In the genomic region with DNA sequence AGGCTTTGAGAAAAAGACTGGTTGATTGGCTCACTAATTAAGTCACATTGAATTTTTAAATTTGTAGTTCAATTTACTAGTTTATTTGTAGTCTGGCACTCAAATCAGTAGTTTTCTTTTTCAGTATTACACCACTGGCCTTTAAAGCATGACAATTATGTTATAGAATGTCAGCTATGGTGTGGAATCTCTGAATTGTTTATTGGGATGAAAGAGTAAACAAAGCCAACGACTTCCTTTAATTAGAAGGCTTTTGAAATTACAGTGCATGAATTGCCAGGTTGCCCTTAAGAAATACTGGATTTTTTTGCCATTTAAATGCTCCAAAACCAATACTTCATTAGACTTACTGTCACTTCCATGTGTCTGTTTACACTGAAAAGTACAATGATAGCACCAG, we compare ENCODE assay signal across 22 cellular contexts.
"Had no signal": no experiment of that assay in that cellular context is flagged by ENCODE, and none has a peak within 500 bp of the region (broad histone marks: within the 10 kb centered on the region; RNA-seq: fewer than 3 reads in every experiment).

No MANE protein-coding gene starts in this region.

- ATAC-seq: lower lobe of right lung; natural killer cell treated with Interleukin-12 subunit alpha and Interleukin-12 subunit beta and Interleukin-15 and Interleukin-18, amount 100 ng/mL, for 72 hours; stimulated activated naive B cell treated with anti-CD40 and anti-IgM and Interleukin-4, amounts not matched to agents 10 μg/mL and 1 μg/mL and 100 μg/mL, for 72 hours; stimulated activated naive CD8-positive, alpha-beta T cell treated with anti-CD3 and anti-CD28 coated beads, Interleukin-15, amount 100 ng/mL, for 72 hours; upper lobe of right lung had no signal

- H3K27ac ChIP-seq: foreskin keratinocyte, left ventricle myocardium inferior, lower lobe of right lung, neutrophil, right atrium auricular region, sigmoid colon, skin epidermis, testis, tibial nerve, upper lobe of right lung, vagina had no signal

- H3K27me3 ChIP-seq: foreskin keratinocyte, neutrophil, right atrium auricular region, sigmoid colon, testis, tibial nerve, upper lobe of right lung, vagina had no signal

- H3K4me1 ChIP-seq: foreskin keratinocyte, left ventricle myocardium inferior, lower lobe of right lung, right atrium auricular region, sigmoid colon, testis, upper lobe of right lung, vagina had no signal

- H3K36me3 ChIP-seq: left ventricle myocardium inferior, lower lobe of right lung, neutrophil, right atrium auricular region, sigmoid colon, tibial nerve, upper lobe of right lung, vagina had no signal

- H3K9me3 ChIP-seq: left ventricle myocardium inferior, lower lobe of right lung, neutrophil, right atrium auricular region, sigmoid colon, testis, tibial nerve, upper lobe of right lung, vagina had no signal

- H3K4me3 ChIP-seq: left ventricle myocardium inferior, lower lobe of right lung, right atrium auricular region, sigmoid colon, skin epidermis, testis, tibial nerve, upper lobe of right lung, vagina had no signal

- DNase-seq: dermis blood vessel endothelial cell; endodermal cell; erythroblast; immature natural killer cell; kidney; left ventricle myocardium inferior; lower lobe of right lung; midbrain; sigmoid colon; stimulated activated CD4-positive, alpha-beta T cell treated with anti-CD3 and anti-CD28 coated beads, Interleukin-2, amount 100 ng/mL, for 24 hours; stimulated activated CD4-positive, alpha-beta T cell treated with anti-CD3 and anti-CD28 coated beads, Interleukin-4, amount 100 ng/mL, for 4 hours; stimulated activated naive B cell treated with anti-CD40 and anti-IgM and Interleukin-4, amounts not matched to agents 10 μg/mL and 1 μg/mL and 100 μg/mL, for 72 hours; stimulated activated naive CD8-positive, alpha-beta T cell treated with anti-CD3 and anti-CD28 coated beads, Interleukin-15, amount 100 ng/mL, for 72 hours; testis; upper lobe of right lung had no signal
